ENCODE assay signal across 28 cellular contexts in genomic region chr21:44331209-44331608, GRCh38. TPM values are rescaled to one million over a fixed set of nuclear protein-coding genes. Genes with fewer than 3 reads are reported as not detected.
A peak's percentile ranks its signal among the peaks of the same experiment; 100 is the strongest.
DNase-seq lines count a peak whose midpoint lies in the region; ATAC-seq, FAIRE-seq and TF ChIP-seq lines count a peak whose summit lies in the region.
"Had no signal": no experiment of that assay in that cellular context is flagged by ENCODE, and none has a peak within 500 bp of the region (broad histone marks: within the 10 kb centered on the region; RNA-seq: fewer than 3 reads in every experiment).

No MANE protein-coding gene starts in this region.

- H3K27ac ChIP-seq in BLaER1 treated with 17β-estradiol and CSF1 and Interleukin-3, amounts not matched to agents 10 nM and 100 nM: peak overlapping the region in 3 of 11 experiments; percentile 8 to 75 (median 14); a peak in 3 of 22 replicates
- no peak overlapping the region for H3K27ac ChIP-seq in K562 (ENCODE audit: extremely low read depth, low read depth, low read length)
- H3K27ac ChIP-seq: PC-9, SJCRH30 had no signal

- no peak for DNase-seq in activated T-cell treated with anti-CD3 and anti-CD28 coated beads, Interleukin-2, amount 50 U/mL, for 24 hours
- no peak for DNase-seq in activated T-cell treated with anti-CD3 and anti-CD28 coated beads, Interleukin-2, amount 50 U/mL, for 1 hour
- DNase-seq in K562 (ENCODE audit: extremely low read depth in 1 of 4, low spot score in 3 of 4) (no peak), neural crest cell (ENCODE audit: low read depth, low spot score) (no peak), middle frontal gyrus (ENCODE audit: extremely low spot score, low spot score) (no peak)
- DNase-seq: 8988T; ACHN; BE2C; CD4-positive, CD25-positive, alpha-beta regulatory T cell; GDM1; KG1; MG63; NCI-H1105 treated with DMSO at 0.1 percent for 48 hours; NCI-H2029 treated with DMSO at 0.1 percent for 48 hours; NCI-H526 treated with DMSO at 0.1 percent for 48 hours; PC-9; SJCRH30 had no signal

- peaks cover 41 to 97% (median 89%) of the 10 kb centered on the region in 10 experiments for H3K4me1 ChIP-seq in BLaER1 treated with 17β-estradiol and CSF1 and Interleukin-3, amounts not matched to agents 10 nM and 100 nM
- H3K4me1 ChIP-seq in K562 (replicated peaks in 1 of 2; ENCODE audit: control insufficient read depth in 2 of 2, insufficient read depth in 2 of 2, low read length in 2 of 2): peaks cover 0 to 71% of the 10 kb centered on the region in 2 experiments; a peak in 2 of 5 replicates
- H3K4me1 ChIP-seq: SJCRH30 had no signal

- H3K27me3 ChIP-seq in BLaER1 treated with 17β-estradiol and CSF1 and Interleukin-3, amounts not matched to agents 10 nM and 100 nM: no peaks in the 10 kb centered on the region
- no peaks in the 10 kb centered on the region for H3K27me3 ChIP-seq in K562 (ENCODE audit: control insufficient read depth in 2 of 2, insufficient read depth in 2 of 2, low read length in 2 of 2)
- H3K27me3 ChIP-seq: BE2C, MG63, SJCRH30 had no signal

- H3K36me3 Mint-ChIP-seq in activated T-cell treated with anti-CD3 and anti-CD28 coated beads, Interleukin-2, amount 50 U/mL, for 24 hours (ENCODE audit: low read depth): peaks cover 38% of the 10 kb centered on the region
- H3K36me3 Mint-ChIP-seq in neural crest cell (ENCODE audit: low read depth): peaks cover 3% of the 10 kb centered on the region

- H4K20me1 ChIP-seq in BLaER1 treated with 17β-estradiol and CSF1 and Interleukin-3, amounts not matched to agents 10 nM and 100 nM: peaks cover 39 to 93% (median 64%) of the 10 kb centered on the region in 11 experiments; a peak in 21 of 22 replicates
- H4K20me1 ChIP-seq in K562 (replicated peaks; ENCODE audit: control insufficient read depth, insufficient read depth, low read length): peaks cover 15% of the 10 kb centered on the region

- intact Hi-C loops in K562 (cut with micrococcal nuclease): no loop called here

- H2AFZ ChIP-seq in K562 (ENCODE audit: low read depth, low read length): no peak overlapping the region
- H2AFZ ChIP-seq: PC-9 had no signal

- no peak overlapping the region for H3K4me3 Mint-ChIP-seq in activated T-cell treated with anti-CD3 and anti-CD28 coated beads, Interleukin-2, amount 50 U/mL, for 24 hours
- H3K4me3 Mint-ChIP-seq in neural crest cell: no peak overlapping the region

- POLR2A ChIA-PET in K562 (lab: Yijun Ruan, JAX): interaction anchor here (0.6 to 1.1 kb wide), 4 partner anchors 9 to 163 kb away, joined by 3 to 5 read pairs (median 4); no protein-coding TSS in a partner anchor

- no peak for FAIRE-seq in K562 (lab: Jason Lieb, UNC)
- FAIRE-seq: D721Med, GM12892, GM19239, H54 had no signal

- H3K9me3 Mint-ChIP-seq in activated T-cell treated with anti-CD3 and anti-CD28 coated beads, Interleukin-2, amount 50 U/mL, for 24 hours: no peaks in the 10 kb centered on the region
- H3K9me3 Mint-ChIP-seq in neural crest cell: no peaks in the 10 kb centered on the region

- 61% methylated on average over 16 of the region's 16 CpGs for WGBS in K562 (ENCODE audit: insufficient coverage, low coverage, missing lambda C conversion rate)

- no peaks in the 10 kb centered on the region for H3K9me3 ChIP-seq in BLaER1 treated with 17β-estradiol and CSF1 and Interleukin-3, amounts not matched to agents 10 nM and 100 nM (replicated peaks in 1 of 11)
- no peaks in the 10 kb centered on the region for H3K9me3 ChIP-seq in K562 (replicated peaks; ENCODE audit: control insufficient read depth, insufficient read depth, low read depth, low read length)
- H3K9me3 ChIP-seq: BE2C, MG63, SJCRH30 had no signal

- peak overlapping the region; percentile 50 for H3K27ac Mint-ChIP-seq in activated T-cell treated with anti-CD3 and anti-CD28 coated beads, Interleukin-2, amount 50 U/mL, for 24 hours
- H3K27ac Mint-ChIP-seq in neural crest cell (ENCODE audit: unreplicated experiment): peak overlapping the region; percentile 72

- H3K4me1 Mint-ChIP-seq in activated T-cell treated with anti-CD3 and anti-CD28 coated beads, Interleukin-2, amount 50 U/mL, for 24 hours (ENCODE audit: low read depth): no peaks in the 10 kb centered on the region
- H3K4me1 Mint-ChIP-seq in neural crest cell: peaks cover 4% of the 10 kb centered on the region

- in situ Hi-C loops in K562 (cut with MboI): no loop called here

- TF ChIP-seq POLR2A in K562 (conservative IDR thresholded peaks at IDR 0.05): no peak

- no peak for TF ChIP-seq EP300 in K562 (IDR thresholded peaks at IDR 0.05; ENCODE audit: low read length)

- H3K27me3 Mint-ChIP-seq in activated T-cell treated with anti-CD3 and anti-CD28 coated beads, Interleukin-2, amount 50 U/mL, for 24 hours: no peaks in the 10 kb centered on the region
- peaks cover 3% of the 10 kb centered on the region for H3K27me3 Mint-ChIP-seq in neural crest cell (ENCODE audit: low read depth)
- H3K27me3 Mint-ChIP-seq: CD4-positive, CD25-positive, alpha-beta regulatory T cell had no signal

- H3K9ac ChIP-seq in BLaER1 treated with 17β-estradiol and CSF1 and Interleukin-3, amounts not matched to agents 10 nM and 100 nM: peak overlapping the region in 3 of 11 experiments; percentile 7 to 60 (median 53); a peak in 2 of 22 replicates
- no peak overlapping the region; a peak in 1 of 4 replicates for H3K9ac ChIP-seq in K562 (ENCODE audit: insufficient read depth in 1 of 2, low read depth in 2 of 2, low read length in 2 of 2)

- no TSS peak for BruUV-seq in K562 (replicated peaks; lab: Mats Ljungman, UMichigan)

- peaks cover 7% of the 10 kb centered on the region for H3K9me1 ChIP-seq in K562 (ENCODE audit: control insufficient read depth, insufficient read depth, low read length)

- H3K79me2 ChIP-seq in K562 (ENCODE audit: control insufficient read depth, insufficient read depth, low read length): no peaks in the 10 kb centered on the region

- CTCF ChIA-PET in K562 (lab: Yijun Ruan, JAX; ENCODE audit: low intra/inter-chr PET ratio): no interaction called here

- H3K36me3 ChIP-seq in BLaER1 treated with 17β-estradiol and CSF1 and Interleukin-3, amounts not matched to agents 10 nM and 100 nM: peaks cover 12 to 38% (median 19%) of the 10 kb centered on the region in 11 experiments; a peak in 20 of 22 replicates
- H3K36me3 ChIP-seq in K562 (ENCODE audit: control insufficient read depth, insufficient read depth, low read length): peaks cover 12% of the 10 kb centered on the region; the same call in 1 of the 3 replicates
- H3K36me3 ChIP-seq: SJCRH30 had no signal

- H3K4me2 ChIP-seq in BLaER1 treated with 17β-estradiol and CSF1 and Interleukin-3, amounts not matched to agents 10 nM and 100 nM: peak overlapping the region in 6 of 11 experiments; percentile 85 to 94 (median 92); a peak in 8 of 22 replicates
- H3K4me2 ChIP-seq in K562 (ENCODE audit: insufficient read depth, low read length): no peak overlapping the region
- H3K4me2 ChIP-seq: PC-9 had no signal

- ATAC-seq in K562 (no peak), GM21367 (IDR thresholded peaks at IDR 0.05; ENCODE audit: unreplicated experiment) (no peak), HG03196 (IDR thresholded peaks at IDR 0.05; ENCODE audit: unreplicated experiment) (no peak)
- ATAC-seq: Right ventricle myocardium inferior had no signal

- no peak for TF ChIP-seq CTCF in K562 (IDR thresholded peaks at IDR 0.05 in 2 of 3, conservative IDR thresholded peaks at IDR 0.05 in 1 of 3; ENCODE audit: insufficient read depth in 2 of 3, low read depth in 1 of 3, low read length in 3 of 3)
- no peak for TF ChIP-seq CTCF in neural crest cell (conservative IDR thresholded peaks at IDR 0.05)

- no peak for TF ChIP-seq RAD21 in K562 (CRISPR knock-in tag; conservative IDR thresholded peaks at IDR 0.05 in 1 of 2, IDR thresholded peaks at IDR 0.05 in 1 of 2)

- no peak overlapping the region for H3K4me3 ChIP-seq in BLaER1 treated with 17β-estradiol and CSF1 and Interleukin-3, amounts not matched to agents 10 nM and 100 nM
- H3K4me3 ChIP-seq in K562: no peak overlapping the region
- H3K4me3 ChIP-seq: MG63, PC-9, SJCRH30 had no signal

RNA-seq across cellular contexts. Expression of gene CFAP410, which starts 8.0 kb away (rescaled TPM):
- total RNA-seq in K562 (2011; cell fraction: chromatin; rRNA removed; ENCODE audit: low replicate concordance): 10.0 and 50.7 TPM in 2 replicates
- total RNA-seq in K562 (2011; cell fraction: nucleolus; rRNA removed): 29.3 and 41.0 TPM in 2 replicates
- total RNA-seq in K562 (2011; cell fraction: nucleoplasm; rRNA removed): 13.9 and 21.2 TPM in 2 replicates
- total RNA-seq in K562 (2014; rRNA removed) (12.6 and 17.3 TPM in 2 replicates), K562 (2014; rRNA removed; fragmentation: Illumina TruSeq; extraction: Trizol) (0.35 and 0.55 TPM in 2 replicates), K562 (2015; rRNA removed; fragmentation: Illumina TruSeq; extraction: Trizol) (2.6 and 2.7 TPM in 2 replicates), K562 (2021) (7.6 and 8.3 TPM in 2 replicates), neural crest cell (23.9 and 24.6 TPM in 2 replicates)
- polyA plus RNA-seq in K562 (2011; rRNA removed) (2.3 and 5.5 TPM in 2 replicates), K562 (2014; fragmentation: Illumina TruSeq; extraction: Trizol) (0.52 and 2.1 TPM in 2 replicates), K562 (2014; fragmentation: Nextera tagmentation; extraction: Ambion mirVana) (under 1 TPM; 0.07 to 0.18 TPM), K562 (2014; rRNA removed) (6.5 and 8.1 TPM in 2 replicates)
- polyA plus RNA-seq in K562 (2011; cell fraction: cytosol; rRNA removed): 5.7 and 16.5 TPM in 2 replicates
- 37.7 and 66.6 TPM in 2 replicates for polyA plus RNA-seq in K562 (2011; cell fraction: nucleus; rRNA removed)
- 6.3 and 16.5 TPM in 2 replicates for polyA plus RNA-seq in K562 (2012)
- 0.57 and 0.91 TPM in 2 replicates for polyA minus RNA-seq in K562 (2011; rRNA and poly(A)+ RNA removed)
- 2.2 and 2.5 TPM in 2 replicates for polyA minus RNA-seq in K562 (2011; cell fraction: cytosol; rRNA and poly(A)+ RNA removed)
- 9.4 and 10.2 TPM in 2 replicates for polyA minus RNA-seq in K562 (2011; cell fraction: nucleus; rRNA and poly(A)+ RNA removed)

RNA-seq across cellular contexts. Expression of gene TRPM2, which starts 22.2 kb away (rescaled TPM):
- total RNA-seq in K562 (2011; cell fraction: chromatin; rRNA removed; ENCODE audit: low replicate concordance): 0.09 and 0.42 TPM in 2 replicates
- total RNA-seq in K562 (2011; cell fraction: nucleolus; rRNA removed): 0.13 and 0.17 TPM in 2 replicates
- 0.29 and 0.38 TPM in 2 replicates for total RNA-seq in K562 (2011; cell fraction: nucleoplasm; rRNA removed)
- total RNA-seq in K562 (2014; rRNA removed) (1.5 and 2.1 TPM in 2 replicates), K562 (2014; rRNA removed; fragmentation: Illumina TruSeq; extraction: Trizol) (0.29 and 0.33 TPM in 2 replicates), K562 (2015; rRNA removed; fragmentation: Illumina TruSeq; extraction: Trizol) (2.0 and 2.2 TPM in 2 replicates), K562 (2021) (1.9 and 2.1 TPM in 2 replicates), neural crest cell (not detected in 2 replicates)
- polyA plus RNA-seq in K562 (2011; rRNA removed) (0.34 and 0.36 TPM in 2 replicates), K562 (2014; fragmentation: Illumina TruSeq; extraction: Trizol) (0.98 and 1.7 TPM in 2 replicates), K562 (2014; fragmentation: Nextera tagmentation; extraction: Ambion mirVana) (not detected), K562 (2014; rRNA removed) (0.82 and 2.0 TPM in 2 replicates)
- 0.40 and 1.3 TPM in 2 replicates for polyA plus RNA-seq in K562 (2011; cell fraction: cytosol; rRNA removed)
- 0.45 and 0.75 TPM in 2 replicates for polyA plus RNA-seq in K562 (2011; cell fraction: nucleus; rRNA removed)
- 2.1 and 3.8 TPM in 2 replicates for polyA plus RNA-seq in K562 (2012)
- 0.11 and 0.36 TPM in 2 replicates for polyA minus RNA-seq in K562 (2011; rRNA and poly(A)+ RNA removed)
- polyA minus RNA-seq in K562 (2011; cell fraction: cytosol; rRNA and poly(A)+ RNA removed): 0.64 and 1.7 TPM in 2 replicates
- 0.33 and 0.54 TPM in 2 replicates for polyA minus RNA-seq in K562 (2011; cell fraction: nucleus; rRNA and poly(A)+ RNA removed)
- total RNA-seq: HT-29, PC-9 had no signal

RNA-seq across cellular contexts. Expression of gene PFKL, which starts 31.4 kb away (rescaled TPM):
- 83.4 and 274 TPM in 2 replicates for total RNA-seq in K562 (2011; cell fraction: chromatin; rRNA removed; ENCODE audit: low replicate concordance)
- total RNA-seq in K562 (2011; cell fraction: nucleolus; rRNA removed): 193 and 201 TPM in 2 replicates
- total RNA-seq in K562 (2011; cell fraction: nucleoplasm; rRNA removed): 97.9 and 105 TPM in 2 replicates
- total RNA-seq in K562 (2014; rRNA removed): 86.9 and 98.3 TPM in 2 replicates
- 13.8 and 22.2 TPM in 2 replicates for total RNA-seq in K562 (2014; rRNA removed; fragmentation: Illumina TruSeq; extraction: Trizol)
- total RNA-seq in K562 (2015; rRNA removed; fragmentation: Illumina TruSeq; extraction: Trizol): 45.6 and 45.8 TPM in 2 replicates
- 108 and 124 TPM in 2 replicates for total RNA-seq in K562 (2021)
- 50.0 and 84.1 TPM in 2 replicates for polyA plus RNA-seq in K562 (2011; rRNA removed)
- polyA plus RNA-seq in K562 (2011; cell fraction: cytosol; rRNA removed): 68.5 and 125 TPM in 2 replicates
- 244 and 346 TPM in 2 replicates for polyA plus RNA-seq in K562 (2011; cell fraction: nucleus; rRNA removed)
- polyA plus RNA-seq in K562 (2012): 106 and 149 TPM in 2 replicates
- 37.6 and 65.2 TPM in 2 replicates for polyA plus RNA-seq in K562 (2014; fragmentation: Illumina TruSeq; extraction: Trizol)
- polyA plus RNA-seq in K562 (2014; fragmentation: Nextera tagmentation; extraction: Ambion mirVana): 1 to 10 TPM; 1.1 to 3.9 TPM
- polyA plus RNA-seq in K562 (2014; rRNA removed): 83.0 and 83.1 TPM in 2 replicates
- polyA minus RNA-seq in K562 (2011; rRNA and poly(A)+ RNA removed): 29.0 and 37.5 TPM in 2 replicates
- 63.7 and 76.3 TPM in 2 replicates for polyA minus RNA-seq in K562 (2011; cell fraction: cytosol; rRNA and poly(A)+ RNA removed)
- 42.3 and 49.5 TPM in 2 replicates for polyA minus RNA-seq in K562 (2011; cell fraction: nucleus; rRNA and poly(A)+ RNA removed)
- total RNA-seq in neural crest cell: 94.7 and 96.1 TPM in 2 replicates

RNA-seq across cellular contexts. Expression of gene AIRE, which starts 45.5 kb away (rescaled TPM):
- total RNA-seq in K562 (2011; cell fraction: chromatin; rRNA removed; ENCODE audit: low replicate concordance): 0.18 TPM in 1 of 2 replicates, not detected in the other
- not detected in 2 replicates for total RNA-seq in K562 (2011; cell fraction: nucleolus; rRNA removed)
- total RNA-seq in K562 (2011; cell fraction: nucleoplasm; rRNA removed): not detected in 2 replicates
- total RNA-seq in K562 (2014; rRNA removed) (not detected in 2 replicates), K562 (2014; rRNA removed; fragmentation: Illumina TruSeq; extraction: Trizol) (not detected in 2 replicates), K562 (2015; rRNA removed; fragmentation: Illumina TruSeq; extraction: Trizol) (not detected in 2 replicates), K562 (2021) (not detected in 2 replicates), neural crest cell (not detected in 2 replicates)
- polyA plus RNA-seq in K562 (2011; rRNA removed) (not detected in 2 replicates), K562 (2014; fragmentation: Illumina TruSeq; extraction: Trizol) (not detected in 2 replicates), K562 (2014; fragmentation: Nextera tagmentation; extraction: Ambion mirVana) (under 1 TPM in 1 of 2 experiments, not detected in 1; 0.01 TPM), K562 (2014; rRNA removed) (not detected in 2 replicates)
- not detected in 2 replicates for polyA plus RNA-seq in K562 (2011; cell fraction: cytosol; rRNA removed)
- polyA plus RNA-seq in K562 (2011; cell fraction: nucleus; rRNA removed): not detected in 2 replicates
- 0.01 TPM in 1 of 2 replicates, not detected in the other for polyA plus RNA-seq in K562 (2012)
- not detected in 2 replicates for polyA minus RNA-seq in K562 (2011; rRNA and poly(A)+ RNA removed)
- not detected in 2 replicates for polyA minus RNA-seq in K562 (2011; cell fraction: cytosol; rRNA and poly(A)+ RNA removed)
- polyA minus RNA-seq in K562 (2011; cell fraction: nucleus; rRNA and poly(A)+ RNA removed): not detected in 2 replicates
- total RNA-seq: HT-29, NCI-H460, PC-9, Right ventricle myocardium inferior, RPMI7951 had no signal
